In the genomic region with DNA sequence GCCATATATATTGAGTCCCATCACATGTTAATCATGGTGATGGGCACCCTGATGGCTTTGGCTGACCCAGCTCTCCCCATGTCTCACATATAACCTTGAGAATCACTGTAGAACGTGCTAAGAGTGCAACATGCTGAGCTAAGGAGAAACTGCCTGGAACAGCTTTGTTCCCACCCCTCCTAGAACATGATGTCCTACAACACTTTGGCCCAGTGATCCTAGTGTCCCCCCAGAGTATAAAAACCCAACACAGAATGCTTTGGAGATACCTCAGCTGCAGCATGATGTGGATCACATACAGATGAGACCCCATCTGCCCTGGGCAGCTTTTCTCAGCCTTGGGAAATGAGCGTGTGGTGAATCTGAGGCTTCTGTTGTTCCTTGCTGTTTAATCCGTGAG, we compare ENCODE assay signal across 21 cellular contexts.
"Had no signal": no experiment of that assay in that cellular context is flagged by ENCODE, and none has a peak within 500 bp of the region (broad histone marks: within the 10 kb centered on the region; RNA-seq: fewer than 3 reads in every experiment).

No MANE protein-coding gene starts in this region.

- H3K27me3 Mint-ChIP-seq: effector memory CD8-positive, alpha-beta T cell; memory B cell; naive B cell had no signal

- ATAC-seq: effector memory CD8-positive, alpha-beta T cell; gastroesophageal sphincter; left lobe of liver; lower lobe of right lung had no signal

- H2AFZ ChIP-seq: hepatocyte, parathyroid adenoma had no signal

- H3K9me3 Mint-ChIP-seq: memory B cell, nephron progenitor cell had no signal

- H3K4me3 Mint-ChIP-seq: effector memory CD8-positive, alpha-beta T cell; memory B cell; naive B cell; nephron progenitor cell had no signal

- H3K4me1 ChIP-seq: gastroesophageal sphincter, lower lobe of right lung, parathyroid adenoma, prostate gland, tibial artery, upper lobe of left lung, uterus had no signal

- H3K9me3 ChIP-seq: esophagus muscularis mucosa, gastroesophageal sphincter, lower lobe of right lung, prostate gland, tibial artery, upper lobe of left lung, uterus had no signal

- H3K4me1 Mint-ChIP-seq: memory B cell, naive B cell had no signal

- H3K36me3 Mint-ChIP-seq: memory B cell, naive B cell had no signal

- H3K4me2 ChIP-seq: hepatocyte, smooth muscle cell had no signal

- H3K27ac Mint-ChIP-seq: effector memory CD8-positive, alpha-beta T cell; memory B cell; naive B cell; nephron progenitor cell had no signal

- DNase-seq: effector memory CD8-positive, alpha-beta T cell; glutamatergic neuron; kidney glomerular epithelial cell; lower lobe of right lung; naive B cell; nephron progenitor cell; retina; stimulated activated CD4-positive, alpha-beta T cell treated with anti-CD3 and anti-CD28 coated beads, Interleukin-2, amount 100 ng/mL, for 48 hours; stimulated activated naive CD4-positive, alpha-beta T cell treated with Interleukin-2 at 50 U/mL for 16 hours; tibial artery; upper lobe of left lung; uterus had no signal

- H3K36me3 ChIP-seq: esophagus muscularis mucosa, gastroesophageal sphincter, lower lobe of right lung, prostate gland, tibial artery, upper lobe of left lung, uterus had no signal

- H3K27ac ChIP-seq: epithelial cell of prostate, esophagus muscularis mucosa, gastroesophageal sphincter, hepatocyte, lower lobe of right lung, parathyroid adenoma, prostate gland, tibial artery, upper lobe of left lung, uterus had no signal

- H3K9ac ChIP-seq: parathyroid adenoma had no signal

- H3K4me3 ChIP-seq: esophagus muscularis mucosa, gastroesophageal sphincter, hepatocyte, lower lobe of right lung, prostate gland, smooth muscle cell, tibial artery, upper lobe of left lung, uterus had no signal

- H3K27me3 ChIP-seq: esophagus muscularis mucosa, gastroesophageal sphincter, hepatocyte, tibial artery, upper lobe of left lung, uterus had no signal
